ENCODE assay signal across 21 cellular contexts in the genomic region with DNA sequence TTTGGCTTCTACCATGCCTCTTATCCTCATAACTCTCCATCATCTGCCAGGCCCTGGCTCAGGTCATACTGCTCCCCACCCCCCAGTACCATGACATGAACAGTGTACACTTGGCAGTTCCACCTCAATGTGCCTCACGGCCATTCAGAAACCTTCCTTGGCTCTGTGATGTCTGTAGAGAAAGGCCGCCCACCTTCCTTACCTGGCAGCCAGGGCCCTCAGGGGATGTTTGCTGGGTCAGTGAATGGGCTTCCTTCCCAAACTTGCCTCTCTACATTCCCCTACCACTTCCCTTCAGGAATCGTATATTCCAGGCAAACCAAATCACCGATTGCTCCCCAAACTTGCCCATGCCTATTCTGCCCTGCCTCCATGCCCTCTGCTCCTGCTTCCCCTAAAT.
"Had no signal": no experiment of that assay in that cellular context is flagged by ENCODE, and none has a peak within 500 bp of the region (broad histone marks: within the 10 kb centered on the region; RNA-seq: fewer than 3 reads in every experiment).

No MANE protein-coding gene starts in this region.

- H3K36me3 ChIP-seq: brain microvascular endothelial cell, esophagus squamous epithelium, heart right ventricle, upper lobe of left lung had no signal

- H3K27ac ChIP-seq: brain microvascular endothelial cell, epithelial cell of prostate, heart right ventricle, upper lobe of left lung had no signal

- H3K4me1 ChIP-seq: upper lobe of left lung had no signal

- FAIRE-seq: astrocyte, endometrium had no signal

- DNase-seq: activated B cell treated with CpG ODN at 0.5 μM for 24 hours; activated gamma-delta T cell treated with Interleukin-2 at 50 U/mL for 16 hours; activated naive CD4-positive, alpha-beta T cell treated with anti-CD3 and anti-CD28 coated beads, Interleukin-2, amount 50 U/mL, for 16 hours; amniotic stem cell; brain microvascular endothelial cell; caudate nucleus; esophagus squamous epithelium; foreskin melanocyte; heart right ventricle; kidney glomerular epithelial cell; midbrain; posterior cingulate gyrus; right cardiac atrium; stimulated activated CD4-positive, alpha-beta T cell treated with anti-CD3 and anti-CD28 coated beads, Interleukin-12 subunit alpha, Interleukin-12 subunit beta, amount 100 ng/mL, for 4 hours; stimulated activated CD4-positive, alpha-beta T cell treated with anti-CD3 and anti-CD28 coated beads, Interleukin-4, amount 100 ng/mL, for 1 hour had no signal

- H3K4me3 ChIP-seq: esophagus squamous epithelium, heart right ventricle, lung, skin epidermis, upper lobe of left lung had no signal

- H3K27me3 ChIP-seq: upper lobe of left lung had no signal

- H3K9me3 ChIP-seq: esophagus squamous epithelium, heart right ventricle, upper lobe of left lung had no signal
